Comparison of ENCODE assay signal across 12 cellular contexts in genomic region chr6:111461860-111462259, GRCh38. TPM values are rescaled to one million over a fixed set of nuclear protein-coding genes. Genes with fewer than 3 reads are reported as not detected.
DNase-seq lines count a peak whose midpoint lies in the region; ATAC-seq and TF ChIP-seq lines count a peak whose summit lies in the region.
"Had no signal": no experiment of that assay in that cellular context is flagged by ENCODE, and none has a peak within 500 bp of the region (broad histone marks: within the 10 kb centered on the region; RNA-seq: fewer than 3 reads in every experiment).

No MANE protein-coding gene starts in this region.

- POLR2A ChIA-PET in PC-3 (lab: Charles Lee; ENCODE audit: unreplicated experiment) = no interaction called here

- BruUV-seq in PC-3 (replicated peaks; lab: Mats Ljungman, UMichigan) = no TSS peak

- H3K36me3 ChIP-seq in PC-3 (ENCODE audit: low read depth, low read length) = peaks cover 13% of the 10 kb centered on the region
- peaks cover 4% of the 10 kb centered on the region for H3K36me3 ChIP-seq in effector memory CD4-positive, alpha-beta T cell (ENCODE audit: control insufficient read depth, insufficient read depth, low read length)
- peaks cover 0 to 16% (median 2%) of the 10 kb centered on the region in 4 donors for H3K36me3 ChIP-seq in sigmoid colon
- H3K36me3 ChIP-seq in SJCRH30 = peaks cover 7% of the 10 kb centered on the region
- H3K36me3 ChIP-seq: vagina had no signal

- H3K9me2 ChIP-seq in PC-3 (replicated peaks; ENCODE audit: low read length) = no peaks in the 10 kb centered on the region

- H3K79me2 ChIP-seq in PC-3 (ENCODE audit: low read length) = peaks cover 65% of the 10 kb centered on the region

- no peaks in the 10 kb centered on the region for H3F3A ChIP-seq in PC-3 (ENCODE audit: low read length, unreplicated experiment)

- no peaks in the 10 kb centered on the region for H4K20me1 ChIP-seq in PC-3 (ENCODE audit: low read length)

- H3K9me3 ChIP-seq in PC-3 (ENCODE audit: low read length) (no peaks in the 10 kb centered on the region), sigmoid colon (no peaks in the 10 kb centered on the region), SJCRH30 (replicated peaks) (peaks cover 6% of the 10 kb centered on the region; the same call in 1 of the 2 replicates)
- no peaks in the 10 kb centered on the region for H3K9me3 ChIP-seq in effector memory CD4-positive, alpha-beta T cell (ENCODE audit: control insufficient read depth, low read length)
- H3K9me3 ChIP-seq: vagina had no signal

- TF ChIP-seq POLR2A in sigmoid colon (IDR thresholded peaks at IDR 0.05) = no peak

- intact Hi-C loops in PC-3 (cut with micrococcal nuclease) = no loop called here
- intact Hi-C loops in sigmoid colon (cut with DNase I) = no loop called here

- H3K9ac ChIP-seq in PC-3 (ENCODE audit: low read length) = no peak overlapping the region

- H3K27me3 ChIP-seq in PC-3 (ENCODE audit: low read length) = no peaks in the 10 kb centered on the region
- no peaks in the 10 kb centered on the region for H3K27me3 ChIP-seq in effector memory CD4-positive, alpha-beta T cell (replicated peaks; ENCODE audit: control insufficient read depth, insufficient read depth, low read length, poor library complexity, severe bottlenecking)
- H3K27me3 ChIP-seq in sigmoid colon = no peaks in the 10 kb centered on the region
- H3K27me3 ChIP-seq in SJCRH30 = no peaks in the 10 kb centered on the region
- H3K27me3 ChIP-seq: vagina had no signal

- no peak for TF ChIP-seq EP300 in sigmoid colon (IDR thresholded peaks at IDR 0.05)

- ATAC-seq in activated CD4-positive, CD25-positive, alpha-beta regulatory T cell treated with anti-CD3 and anti-CD28 coated beads, Interleukin-2, amount 50 U/mL, for 24 hours = peak; percentile 55 to 69
- ATAC-seq in PC-3 (no peak), GM21360 (IDR thresholded peaks at IDR 0.05; ENCODE audit: unreplicated experiment) (no peak)

- DNase-seq in activated CD4-positive, CD25-positive, alpha-beta regulatory T cell treated with anti-CD3 and anti-CD28 coated beads, Interleukin-2, amount 50 U/mL, for 72 hours = no peak
- no peak for DNase-seq in PC-3
- DNase-seq in effector memory CD4-positive, alpha-beta T cell = no peak
- DNase-seq in sigmoid colon = no peak
- no peak for DNase-seq in SJCRH30
- DNase-seq in NCI-H510A (lab: John Stamatoyannopoulos, UW) = no peak
- DNase-seq: GF-D8, NCI-H1048, NCI-H524 had no signal

- peak overlapping the region; percentile 13; the same call in 1 of the 2 replicates for H3K4me3 ChIP-seq in PC-3 (ENCODE audit: low read length)
- peak overlapping the region; percentile 9 for H3K4me3 ChIP-seq in effector memory CD4-positive, alpha-beta T cell (ENCODE audit: insufficient read depth, low read depth, low read length, poor library complexity, severe bottlenecking)
- no peak overlapping the region for H3K4me3 ChIP-seq in sigmoid colon
- H3K4me3 ChIP-seq in SJCRH30 = no peak overlapping the region
- H3K4me3 ChIP-seq: vagina had no signal

- no peak for TF ChIP-seq CTCF in PC-3 (conservative IDR thresholded peaks at IDR 0.05; ENCODE audit: low read depth, low read length)
- no peak for TF ChIP-seq CTCF in sigmoid colon (IDR thresholded peaks at IDR 0.05)

- no peak overlapping the region for H3K27ac ChIP-seq in PC-3 (ENCODE audit: low read length)
- no peak overlapping the region for H3K27ac ChIP-seq in effector memory CD4-positive, alpha-beta T cell (ENCODE audit: insufficient read depth, low read length, poor library complexity, severe bottlenecking)
- H3K27ac ChIP-seq in sigmoid colon = peak overlapping the region in 3 of 4 donors; percentile 22 to 53 (median 47)
- no peak overlapping the region for H3K27ac ChIP-seq in SJCRH30

- peaks cover 22% of the 10 kb centered on the region for H3K4me1 ChIP-seq in PC-3 (ENCODE audit: insufficient read depth, low read length)
- H3K4me1 ChIP-seq in effector memory CD4-positive, alpha-beta T cell (ENCODE audit: control insufficient read depth, insufficient read depth, low read length, poor library complexity, severe bottlenecking) = no peaks in the 10 kb centered on the region
- H3K4me1 ChIP-seq in sigmoid colon = peaks cover 0 to 37% (median 15%) of the 10 kb centered on the region in 4 donors
- no peaks in the 10 kb centered on the region for H3K4me1 ChIP-seq in SJCRH30

- peak overlapping the region; percentile 61 for H3K4me2 ChIP-seq in PC-3 (ENCODE audit: low read length)

- no peak overlapping the region for H2AFZ ChIP-seq in PC-3 (ENCODE audit: low read length)

- CTCF ChIA-PET in PC-3 (lab: Charles Lee) = no interaction called here

RNA-seq across cellular contexts. Expression of gene REV3L, which starts 21.2 kb away (rescaled TPM):
- total RNA-seq in PC-3 (2014; rRNA removed) (13.9 and 25.3 TPM in 2 replicates), sigmoid colon (100 to 1,000 TPM in 1 of 4 donors, 10 to 100 TPM in 3; 72.1 to 122 (median 84.4) TPM)
- 1 to 10 TPM; 3.0 to 9.6 (median 8.9) TPM for polyA plus RNA-seq in sigmoid colon
- total RNA-seq in SJCRH30 (2014; rRNA removed; shearing (Covaris generic)) = 32.7 and 34.3 TPM in 2 replicates

Comparison
In these comparisons a context has a peak if more than half of its experiments do, and no peak if none do; other contexts are left out.
1. ATAC-seq: peak in activated CD4-positive, CD25-positive, alpha-beta regulatory T cell treated with anti-CD3 and anti-CD28 coated beads, Interleukin-2, amount 50 U/mL, for 24 hours (2 of 2); none in PC-3 (single experiment) and GM21360 (single experiment).
2. H3K27ac ChIP-seq: peak in sigmoid colon (3 of 4); none in PC-3 (single experiment), effector memory CD4-positive, alpha-beta T cell (single experiment) and SJCRH30 (single experiment).
3. H3K4me3 ChIP-seq: peak in PC-3 (single experiment) and effector memory CD4-positive, alpha-beta T cell (single experiment); none in sigmoid colon (0 of 4) and SJCRH30 (single experiment).